In genomic region chr17:81223758-81224122, GRCh38 we compare ENCODE assay signal across 6 cellular contexts. TPM values are rescaled to one million over a fixed set of nuclear protein-coding genes. Genes with fewer than 3 reads are reported as not detected.
DNase-seq lines count a peak whose midpoint lies in the region; ATAC-seq and TF ChIP-seq lines count a peak whose summit lies in the region.

No MANE protein-coding gene starts in this region.

- no peaks in the 10 kb centered on the region for H3K36me3 Mint-ChIP-seq in activated naive CD8-positive, alpha-beta T cell

- peak overlapping the region; percentile 94 for H2AFZ ChIP-seq in osteoblast (ENCODE audit: low read length)

- H3K4me2 ChIP-seq in osteoblast (ENCODE audit: insufficient read depth, low read length), result peak overlapping the region; percentile 90

- peaks cover 11% of the 10 kb centered on the region for H3K79me2 ChIP-seq in osteoblast (ENCODE audit: insufficient read depth, low read length)

- H3K27ac Mint-ChIP-seq in activated naive CD8-positive, alpha-beta T cell, result peak overlapping the region; percentile 86

- no peaks in the 10 kb centered on the region for H3K27me3 Mint-ChIP-seq in activated naive CD8-positive, alpha-beta T cell

- H3K36me3 ChIP-seq in osteoblast (ENCODE audit: insufficient read depth, low read length) (no peaks in the 10 kb centered on the region), MG63 (no peaks in the 10 kb centered on the region)

- peak overlapping the region; percentile 74 for H3K4me3 ChIP-seq in osteoblast (ENCODE audit: insufficient read depth, low read length)
- no peak overlapping the region for H3K4me3 ChIP-seq in MG63

- H3K4me1 ChIP-seq in osteoblast (ENCODE audit: insufficient read depth, low read length), result peaks cover 9% of the 10 kb centered on the region

- peaks cover 3% of the 10 kb centered on the region for H4K20me1 ChIP-seq in osteoblast (ENCODE audit: insufficient read depth, low read length)

- peaks cover 14% of the 10 kb centered on the region for H3K4me1 Mint-ChIP-seq in activated naive CD8-positive, alpha-beta T cell (ENCODE audit: low read depth)

- H3K27ac ChIP-seq in osteoblast (ENCODE audit: low read depth, low read length), result no peak overlapping the region

- no peaks in the 10 kb centered on the region for H3K9me3 Mint-ChIP-seq in activated naive CD8-positive, alpha-beta T cell (ENCODE audit: low read depth)

- no peaks in the 10 kb centered on the region for H3K27me3 ChIP-seq in osteoblast (ENCODE audit: insufficient read depth, low read length)
- H3K27me3 ChIP-seq in MG63, result no peaks in the 10 kb centered on the region

- peak overlapping the region; percentile 82 for H3K4me3 Mint-ChIP-seq in activated naive CD8-positive, alpha-beta T cell

- in situ Hi-C loops in KBM-7 (cut with MboI; ENCODE audit: low pct_unique_long_range_greater_than_20kb, low sequenced_read_pairs), result no loop called here

- TF ChIP-seq CTCF in osteoblast (IDR thresholded peaks at IDR 0.05; ENCODE audit: extremely low read depth, low read depth, low read length), result no peak

- DNase-seq in KBM-7 (peak; percentile 65), osteoblast (ENCODE audit: insufficient read length, low spot score, missing footprints) (peak; percentile 69), MG63 (no peak)
- DNase-seq in stimulated activated CD4-positive, alpha-beta T cell treated with anti-CD3 and anti-CD28 coated beads, Interleukin-4, amount 100 ng/mL, for 4 hours, result no peak

- H3K9me3 ChIP-seq in osteoblast (ENCODE audit: low read depth, low read length) (no peaks in the 10 kb centered on the region), MG63 (0 out of 2 replicates have a peak, but pooled peaks cover 2% of the 10 kb centered on the region)

- no peak for ATAC-seq in HG02970 (IDR thresholded peaks at IDR 0.05; ENCODE audit: low FRiP score, unreplicated experiment)

RNA-seq across cellular contexts. Expression of gene CEP131, which starts 1.0 kb away (rescaled TPM):
- total RNA-seq in osteoblast, result 7.7 and 8.7 TPM in 2 replicates
- total RNA-seq in MG63 (2014; rRNA removed; shearing (Covaris generic); ENCODE audit: low replicate concordance), result 13.3 and 22.9 TPM in 2 replicates

RNA-seq across cellular contexts. Expression of gene TEPSIN, which starts 15.1 kb away (rescaled TPM):
- 16.6 and 18.0 TPM in 2 replicates for total RNA-seq in osteoblast
- total RNA-seq in MG63 (2014; rRNA removed; shearing (Covaris generic); ENCODE audit: low replicate concordance), result 19.5 and 20.4 TPM in 2 replicates

RNA-seq across cellular contexts. Expression of gene NDUFAF8, which starts 15.4 kb away (rescaled TPM):
- total RNA-seq in osteoblast, result 19.9 and 28.0 TPM in 2 replicates
- 63.1 and 163 TPM in 2 replicates for total RNA-seq in MG63 (2014; rRNA removed; shearing (Covaris generic); ENCODE audit: low replicate concordance)

RNA-seq across cellular contexts. Expression of gene AATK, which starts 57.7 kb away (rescaled TPM):
- under 0.01 TPM in 1 of 2 replicates, not detected in the other for total RNA-seq in osteoblast
- 0.16 TPM in 1 of 2 replicates, not detected in the other for total RNA-seq in MG63 (2014; rRNA removed; shearing (Covaris generic); ENCODE audit: low replicate concordance)

RNA-seq across cellular contexts. Expression of gene PVALEF, which starts 58.4 kb away (rescaled TPM):
- total RNA-seq in osteoblast, result not detected in 2 replicates
- total RNA-seq in MG63 (2014; rRNA removed; shearing (Covaris generic); ENCODE audit: low replicate concordance), result not detected in 2 replicates

Comparison
In these comparisons a context has a peak if more than half of its experiments do, and no peak if none do; other contexts are left out.
1. DNase-seq: peak in KBM-7 (single experiment) and osteoblast (single experiment); none in stimulated activated CD4-positive, alpha-beta T cell treated with anti-CD3 and anti-CD28 coated beads, Interleukin-4, amount 100 ng/mL, for 4 hours (0 of 2) and MG63 (single experiment).